ENCODE assay signal across 2 cellular contexts in genomic region chr1:33867684-33868083, GRCh38.
TF ChIP-seq lines count a peak whose summit lies in the region.

No MANE protein-coding gene starts in this region.

TF ChIP-seq in GM23338, 12 proteins besides CTCF, POLR2A, EP300 and RAD21 (continued from another document):
- TF ChIP-seq CREB1 (CRISPR knock-in tag; IDR thresholded peaks at IDR 0.05; ENCODE audit: low read depth) (no peak), REST (IDR thresholded peaks at IDR 0.05; ENCODE audit: unreplicated experiment) (no peak), ZNF114 (CRISPR knock-in tag; IDR thresholded peaks at IDR 0.05) (no peak), ETS1 (IDR thresholded peaks at IDR 0.05) (no peak), NANOG (IDR thresholded peaks at IDR 0.05; ENCODE audit: borderline replicate concordance) (no peak), ZNF462 (CRISPR knock-in tag; IDR thresholded peaks at IDR 0.05) (no peak), EZH2phosphoT487 (IDR thresholded peaks at IDR 0.05; ENCODE audit: unreplicated experiment) (no peak), POLR2AphosphoS5 (IDR thresholded peaks at IDR 0.05; ENCODE audit: low read depth) (no peak), ZNF331 (CRISPR knock-in tag; IDR thresholded peaks at IDR 0.05; ENCODE audit: low read depth) (no peak)
TF ChIP-seq in GM23338: peak in this region for 0.

TF ChIP-seq in H1, 55 proteins besides CTCF, POLR2A, EP300 and RAD21 (continued from another document):
- TF ChIP-seq SUZ12 (IDR thresholded peaks at IDR 0.05; ENCODE audit: low read length) (no peak), SIX5 (IDR thresholded peaks at IDR 0.05; ENCODE audit: low read depth, low read length) (no peak), SP1 (IDR thresholded peaks at IDR 0.05; ENCODE audit: low read depth, low read length) (no peak), EGR1 (IDR thresholded peaks at IDR 0.05; ENCODE audit: borderline replicate concordance, low read depth, low read length) (no peak), ZNF274 (IDR thresholded peaks at IDR 0.05; ENCODE audit: borderline replicate concordance, extremely low read depth, low read length) (no peak), CHD7 (IDR thresholded peaks at IDR 0.05; ENCODE audit: insufficient replicate concordance, low read length) (no peak), RXRA (IDR thresholded peaks at IDR 0.05; ENCODE audit: insufficient read depth, low read depth, low read length) (no peak), TCF12 (IDR thresholded peaks at IDR 0.05; ENCODE audit: low read depth, low read length) (no peak), ASH2L (IDR thresholded peaks at IDR 0.05; ENCODE audit: low read length) (no peak), TAF1 (IDR thresholded peaks at IDR 0.05; ENCODE audit: low read depth, low read length) (no peak), SP4 (IDR thresholded peaks at IDR 0.05; ENCODE audit: low read length) (no peak), PHF8 (conservative IDR thresholded peaks at IDR 0.05; ENCODE audit: low read depth, low read length) (no peak), RNF2 (IDR thresholded peaks at IDR 0.05; ENCODE audit: borderline replicate concordance, low read depth, low read length, missing control alignments, poor library complexity, severe bottlenecking) (no peak), POLR2AphosphoS5 (IDR thresholded peaks at IDR 0.05; ENCODE audit: low read depth, low read length) (no peak), RBBP5 (IDR thresholded peaks at IDR 0.05; ENCODE audit: borderline replicate concordance, low read depth, low read length) (no peak), MAFK (IDR thresholded peaks at IDR 0.05; ENCODE audit: low read depth, low read length) (no peak), USF2 (IDR thresholded peaks at IDR 0.05; ENCODE audit: low read length) (no peak)
TF ChIP-seq in H1: peak in this region for 0.
